ENCODE assay signal across 8 cellular contexts in genomic region chr9:69324549-69325401, GRCh38. TPM values are rescaled to one million over a fixed set of nuclear protein-coding genes. Genes with fewer than 3 reads are reported as not detected.
DNase-seq lines count a peak whose midpoint lies in the region; ATAC-seq, FAIRE-seq and TF ChIP-seq lines count a peak whose summit lies in the region.

Gene ENTREP1 (plus strand): TSS chr9:69325215. CDS start chr9:69325310, 95 bp downstream.

- H3K27ac Mint-ChIP-seq in stimulated activated naive B cell treated with anti-CD40 and anti-IgM and Interleukin-4, amounts not matched to agents 10 μg/mL and 1 μg/mL and 100 μg/mL, for 72 hours: no peak within 1 kb of the TSS

- POLR2A ChIA-PET in BJ (lab: Charles Lee): no interaction called here

- H3K36me3 ChIP-seq in BJ (ENCODE audit: control insufficient read depth, insufficient read depth, low read length) (no peaks in the 10 kb centered on the region), H7 (replicated peaks; ENCODE audit: control insufficient read depth, insufficient read depth, low read length) (no peaks in the 10 kb centered on the region)

- DNase-seq in BJ (ENCODE audit: low read depth): no peak
- peak; percentile 84 for DNase-seq in H7
- DNase-seq in NCI-H526 treated with DMSO at 0.1 percent for 48 hours (lab: John Stamatoyannopoulos, UW): peak; percentile 62
- DNase-seq in choroid plexus epithelial cell (ENCODE audit: low read depth): peak; percentile 10
- peak; percentile 87 for DNase-seq in kidney tubule cell (ENCODE audit: low spot score)
- DNase-seq in stimulated activated naive B cell treated with anti-CD40 and anti-IgM and Interleukin-4, amounts not matched to agents 10 μg/mL and 1 μg/mL and 100 μg/mL, for 72 hours: no peak
- no peak for DNase-seq in superior temporal gyrus (ENCODE audit: extremely low spot score)
- no peak for DNase-seq in GM12891 (ENCODE audit: insufficient read length, low spot score)

- TF ChIP-seq POLR2A in GM12891 (IDR thresholded peaks at IDR 0.05; ENCODE audit: low read depth, low read length): no peak

- H3K4me3 Mint-ChIP-seq in stimulated activated naive B cell treated with anti-CD40 and anti-IgM and Interleukin-4, amounts not matched to agents 10 μg/mL and 1 μg/mL and 100 μg/mL, for 72 hours: peak within 1 kb of the TSS; percentile 50 to 73

- TF ChIP-seq CTCF in BJ (IDR thresholded peaks at IDR 0.05; ENCODE audit: insufficient read depth, low read depth, low read length) (no peak), choroid plexus epithelial cell (conservative IDR thresholded peaks at IDR 0.05; ENCODE audit: low read depth, low read length) (no peak)

- ATAC-seq in stimulated activated naive B cell treated with anti-CD40 and anti-IgM and Interleukin-4, amounts not matched to agents 10 μg/mL and 1 μg/mL and 100 μg/mL, for 72 hours (replicated peaks): peak; percentile 57 to 71

- peaks cover 28% of the 10 kb centered on the region for H3K27me3 ChIP-seq in BJ (ENCODE audit: control insufficient read depth, insufficient read depth, low read length)
- H3K27me3 ChIP-seq in H7 (ENCODE audit: control insufficient read depth, insufficient read depth, low read length): peaks cover 22% of the 10 kb centered on the region

- H3K9me3 Mint-ChIP-seq in stimulated activated naive B cell treated with anti-CD40 and anti-IgM and Interleukin-4, amounts not matched to agents 10 μg/mL and 1 μg/mL and 100 μg/mL, for 72 hours: no peaks in the 10 kb centered on the region

- peaks cover 32 to 62% of the 10 kb centered on the region in 2 donors for H3K27me3 Mint-ChIP-seq in stimulated activated naive B cell treated with anti-CD40 and anti-IgM and Interleukin-4, amounts not matched to agents 10 μg/mL and 1 μg/mL and 100 μg/mL, for 72 hours

- H3K4me3 ChIP-seq in BJ (ENCODE audit: low read depth, low read length) (peak within 1 kb of the TSS; percentile 33), H7 (ENCODE audit: insufficient read depth, low read depth, low read length) (peak within 1 kb of the TSS; percentile 73), choroid plexus epithelial cell (ENCODE audit: low read depth, low read length) (peak within 1 kb of the TSS; percentile 36)

- peaks cover 4 to 12% of the 10 kb centered on the region in 2 donors for H3K4me1 Mint-ChIP-seq in stimulated activated naive B cell treated with anti-CD40 and anti-IgM and Interleukin-4, amounts not matched to agents 10 μg/mL and 1 μg/mL and 100 μg/mL, for 72 hours

- CTCF ChIA-PET in BJ (lab: Yijun Ruan, JAX): no interaction called here

- no peak for FAIRE-seq in GM12891 (lab: Jason Lieb, UNC)

- H3K36me3 Mint-ChIP-seq in stimulated activated naive B cell treated with anti-CD40 and anti-IgM and Interleukin-4, amounts not matched to agents 10 μg/mL and 1 μg/mL and 100 μg/mL, for 72 hours: no peaks in the 10 kb centered on the region

TF ChIP-seq in GM12891, 5 proteins besides CTCF, POLR2A, EP300 and RAD21:
- TF ChIP-seq POU2F2 (IDR thresholded peaks at IDR 0.05; ENCODE audit: low read depth, low read length) (no peak), POLR2AphosphoS5 (IDR thresholded peaks at IDR 0.05; ENCODE audit: low read depth, low read length) (no peak), PAX5 (IDR thresholded peaks at IDR 0.05; ENCODE audit: insufficient read depth, low read length, severe bottlenecking) (no peak), TAF1 (IDR thresholded peaks at IDR 0.05; ENCODE audit: low read depth, low read length) (no peak), SPI1 (IDR thresholded peaks at IDR 0.05; ENCODE audit: low read depth, low read length) (no peak)

RNA-seq across cellular contexts. Expression of gene ENTREP1, which starts in this region (rescaled TPM):
- 0.02 and 0.07 TPM in 2 replicates for polyA plus RNA-seq in BJ (2011; rRNA removed)
- not detected in 2 replicates for polyA minus RNA-seq in BJ (2011; rRNA and poly(A)+ RNA removed)
- total RNA-seq in H7 (2014; rRNA removed; shearing (Covaris generic)): 7.5 and 8.6 TPM in 2 replicates
- not detected for polyA plus RNA-seq in GM12891 (2012; ENCODE audit: low read depth, missing spikeins)

Comparison
In these comparisons a context has a peak if more than half of its experiments do, and no peak if none do; other contexts are left out.
1. DNase-seq: peak in H7 (single experiment), NCI-H526 treated with DMSO at 0.1 percent for 48 hours (single experiment), choroid plexus epithelial cell (single experiment) and kidney tubule cell (single experiment); none in BJ (single experiment), stimulated activated naive B cell treated with anti-CD40 and anti-IgM and Interleukin-4, amounts not matched to agents 10 μg/mL and 1 μg/mL and 100 μg/mL, for 72 hours (single experiment), superior temporal gyrus (single experiment) and GM12891 (single experiment).
2. Peak in every context shown above with its lines, with median percentiles within 50 percentile points of each other: H3K4me3 ChIP-seq.